Comparison of ENCODE assay signal across 1 cellular context in the genomic region with DNA sequence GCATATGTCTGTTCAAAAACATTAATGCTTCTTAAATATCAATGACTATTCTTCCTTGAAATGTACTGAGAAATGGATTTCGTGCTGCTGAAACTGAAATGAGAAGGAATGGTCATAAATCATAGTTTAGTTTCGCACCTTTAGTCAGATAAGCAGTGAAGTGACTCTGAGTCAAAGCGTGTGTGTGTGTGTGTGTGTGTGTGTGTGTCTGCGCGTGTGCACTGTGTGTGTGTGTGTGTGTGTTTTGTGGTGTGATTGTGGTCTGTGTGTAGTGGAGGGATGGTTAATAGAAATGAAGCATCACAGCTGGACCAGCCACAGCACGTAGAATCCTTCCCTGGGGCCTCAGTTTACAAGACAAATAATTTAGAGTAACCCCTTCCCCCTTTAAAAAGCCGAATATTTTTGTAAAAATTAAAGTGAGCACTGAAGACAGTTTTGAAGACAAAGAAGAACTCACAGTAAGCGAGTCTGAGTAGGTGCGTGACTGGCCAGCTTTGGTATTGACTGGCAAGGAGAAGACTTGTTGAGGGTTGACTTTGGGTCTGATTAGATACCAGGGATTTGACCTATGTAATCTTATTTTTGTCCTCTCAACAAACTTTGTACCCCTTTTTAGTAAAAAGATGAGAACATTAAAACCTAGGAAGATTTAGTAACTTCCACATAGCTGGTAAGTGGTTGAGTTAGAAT.
TF ChIP-seq lines count a peak whose summit lies in the region.

No MANE protein-coding gene starts in this region.

TF ChIP-seq in HCT116, 20 proteins besides CTCF, POLR2A, EP300 and RAD21 (continued from another document):
- TF ChIP-seq FOSL1 (IDR thresholded peaks at IDR 0.05; ENCODE audit: low read depth) (no peak), ELF1 (IDR thresholded peaks at IDR 0.05; ENCODE audit: borderline replicate concordance, low read depth) (no peak), TCF7L2 (IDR thresholded peaks at IDR 0.05; ENCODE audit: borderline replicate concordance, extremely low read depth, insufficient read depth, insufficient read length) (no peak)
- TF ChIP-seq, protein P1, sequence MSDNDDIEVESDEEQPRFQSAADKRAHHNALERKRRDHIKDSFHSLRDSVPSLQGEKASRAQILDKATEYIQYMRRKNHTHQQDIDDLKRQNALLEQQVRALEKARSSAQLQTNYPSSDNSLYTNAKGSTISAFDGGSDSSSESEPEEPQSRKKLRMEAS (IDR thresholded peaks at IDR 0.05): peak; percentile 53
- TF ChIP-seq, protein P2, sequence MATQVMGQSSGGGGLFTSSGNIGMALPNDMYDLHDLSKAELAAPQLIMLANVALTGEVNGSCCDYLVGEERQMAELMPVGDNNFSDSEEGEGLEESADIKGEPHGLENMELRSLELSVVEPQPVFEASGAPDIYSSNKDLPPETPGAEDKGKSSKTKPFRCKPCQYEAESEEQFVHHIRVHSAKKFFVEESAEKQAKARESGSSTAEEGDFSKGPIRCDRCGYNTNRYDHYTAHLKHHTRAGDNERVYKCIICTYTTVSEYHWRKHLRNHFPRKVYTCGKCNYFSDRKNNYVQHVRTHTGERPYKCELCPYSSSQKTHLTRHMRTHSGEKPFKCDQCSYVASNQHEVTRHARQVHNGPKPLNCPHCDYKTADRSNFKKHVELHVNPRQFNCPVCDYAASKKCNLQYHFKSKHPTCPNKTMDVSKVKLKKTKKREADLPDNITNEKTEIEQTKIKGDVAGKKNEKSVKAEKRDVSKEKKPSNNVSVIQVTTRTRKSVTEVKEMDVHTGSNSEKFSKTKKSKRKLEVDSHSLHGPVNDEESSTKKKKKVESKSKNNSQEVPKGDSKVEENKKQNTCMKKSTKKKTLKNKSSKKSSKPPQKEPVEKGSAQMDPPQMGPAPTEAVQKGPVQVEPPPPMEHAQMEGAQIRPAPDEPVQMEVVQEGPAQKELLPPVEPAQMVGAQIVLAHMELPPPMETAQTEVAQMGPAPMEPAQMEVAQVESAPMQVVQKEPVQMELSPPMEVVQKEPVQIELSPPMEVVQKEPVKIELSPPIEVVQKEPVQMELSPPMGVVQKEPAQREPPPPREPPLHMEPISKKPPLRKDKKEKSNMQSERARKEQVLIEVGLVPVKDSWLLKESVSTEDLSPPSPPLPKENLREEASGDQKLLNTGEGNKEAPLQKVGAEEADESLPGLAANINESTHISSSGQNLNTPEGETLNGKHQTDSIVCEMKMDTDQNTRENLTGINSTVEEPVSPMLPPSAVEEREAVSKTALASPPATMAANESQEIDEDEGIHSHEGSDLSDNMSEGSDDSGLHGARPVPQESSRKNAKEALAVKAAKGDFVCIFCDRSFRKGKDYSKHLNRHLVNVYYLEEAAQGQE (IDR thresholded peaks at IDR 0.05; ENCODE audit: low read depth): no peak
